In the genomic region with DNA sequence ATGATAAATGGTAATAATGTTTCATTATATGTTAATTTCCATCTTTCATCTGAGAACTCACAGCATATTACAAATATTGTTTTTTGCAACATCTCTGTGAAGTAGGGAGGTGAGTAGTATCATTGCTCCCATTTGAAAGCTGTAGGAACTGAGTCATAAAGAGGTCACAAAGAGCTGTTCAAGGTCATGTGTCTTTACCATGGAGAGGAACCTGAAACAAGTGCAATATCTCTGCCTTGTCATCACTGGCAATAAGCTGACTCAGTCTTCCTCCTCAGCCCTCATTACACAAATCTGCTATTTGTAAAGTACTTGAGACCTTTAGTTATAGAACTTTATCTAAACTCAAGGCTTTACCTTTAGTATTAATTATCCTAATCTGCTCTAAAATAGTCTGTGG, we compare ENCODE assay signal across 17 cellular contexts.
"Had no signal": no experiment of that assay in that cellular context is flagged by ENCODE, and none has a peak within 500 bp of the region (broad histone marks: within the 10 kb centered on the region; RNA-seq: fewer than 3 reads in every experiment).

No MANE protein-coding gene starts in this region.

- H3K9me3 Mint-ChIP-seq: activated CD4-positive, alpha-beta memory T cell treated with anti-CD3 and anti-CD28 coated beads, Interleukin-2, amount 10 ng/mL, durations not matched to agents 7 days and 5 days; T-helper 1 cell treated with Interleukin-12 subunit alpha and Interleukin-12 subunit beta and Interleukin-4 antibody, amounts not matched to agents 30 μg/mL and 1 μg/mL, for 36 hours had no signal

- H3K9me3 ChIP-seq: left lung, thyroid gland had no signal

- H3K27me3 ChIP-seq: left lung, thyroid gland had no signal

- H3K27ac Mint-ChIP-seq: activated CD4-positive, alpha-beta memory T cell treated with anti-CD3 and anti-CD28 coated beads, Interleukin-2, amount 10 ng/mL, durations not matched to agents 7 days and 5 days; T-helper 1 cell treated with Interleukin-12 subunit alpha and Interleukin-12 subunit beta and Interleukin-4 antibody, amounts not matched to agents 30 μg/mL and 1 μg/mL, for 36 hours had no signal

- H3K27ac ChIP-seq: left lung, thyroid gland had no signal

- H3K36me3 ChIP-seq: left lung, thyroid gland had no signal

- H3K4me1 Mint-ChIP-seq: activated CD4-positive, alpha-beta memory T cell treated with anti-CD3 and anti-CD28 coated beads, Interleukin-2, amount 10 ng/mL, durations not matched to agents 7 days and 5 days had no signal

- DNase-seq: activated CD4-positive, alpha-beta memory T cell treated with anti-CD3 and anti-CD28 coated beads, Interleukin-2, amount 10 ng/mL, durations not matched to agents 7 days and 5 days; activated effector memory CD4-positive, alpha-beta T cell treated with Interleukin-2 at 50 U/mL for 16 hours; activated naive CD4-positive, alpha-beta T cell treated with anti-CD3 and anti-CD28 coated beads, Interleukin-2, amount 50 U/mL, for 16 hours; activated T-cell treated with anti-CD3 and anti-CD28 coated beads, Interleukin-2, amount 50 U/mL, for 1 hour; effector CD8-positive, alpha-beta T cell; foreskin melanocyte; glutamatergic neuron; kidney; left lung; mammary epithelial cell; midbrain; occipital lobe; retina; stimulated activated naive CD4-positive, alpha-beta T cell treated with Interleukin-2 at 50 U/mL for 16 hours; thyroid gland had no signal

- FAIRE-seq: astrocyte, kidney had no signal

- H3K4me3 ChIP-seq: left lung, thyroid gland had no signal

- H3K4me3 Mint-ChIP-seq: activated CD4-positive, alpha-beta memory T cell treated with anti-CD3 and anti-CD28 coated beads, Interleukin-2, amount 10 ng/mL, durations not matched to agents 7 days and 5 days; T-helper 1 cell treated with Interleukin-12 subunit alpha and Interleukin-12 subunit beta and Interleukin-4 antibody, amounts not matched to agents 30 μg/mL and 1 μg/mL, for 36 hours had no signal

- ATAC-seq: left lung had no signal

- H3K4me1 ChIP-seq: left lung had no signal
